Comparison of ENCODE assay signal across 8 cellular contexts in genomic region chr17:36544320-36545092, GRCh38. TPM values are rescaled to one million over a fixed set of nuclear protein-coding genes. Genes with fewer than 3 reads are reported as not detected.
A peak's percentile ranks its signal among the peaks of the same experiment; 100 is the strongest.
DNase-seq lines count a peak whose midpoint lies in the region; ATAC-seq, FAIRE-seq and TF ChIP-seq lines count a peak whose summit lies in the region.

Gene GGNBP2, plus strand, starts transcription at chr17:36544919. Its CDS starts 806 bp downstream, at chr17:36545725.

- intact Hi-C loops in OCI-LY7 (cut with micrococcal nuclease; ENCODE audit: unreplicated experiment) (loop anchor here (2.0 kb wide), 1 partner anchor 56 kb away; the partner anchor contains the start of gene MRM1), endothelial cell of umbilical vein (cut with micrococcal nuclease) (loop anchor here (1.0 to 5.0 kb wide), 3 partner anchors 9 to 813 kb away; partner anchors contain the start of gene DHRS11)

- H3K9me1 ChIP-seq in endothelial cell of umbilical vein (replicated peaks; ENCODE audit: control insufficient read depth, extremely low read depth, insufficient read depth, low read length), result no peaks in the 10 kb centered on the region

- TF ChIP-seq CTCF in OCI-LY7 (conservative IDR thresholded peaks at IDR 0.05; ENCODE audit: low read length), result no peak
- TF ChIP-seq CTCF in endothelial cell of umbilical vein (IDR thresholded peaks at IDR 0.05; ENCODE audit: extremely low read depth in 1 of 2, insufficient read depth in 1 of 2, low read depth in 1 of 2, low read length in 2 of 2), result no peak

- H3K4me3 ChIP-seq in OCI-LY7 (ENCODE audit: low read depth, low read length, poor library complexity, severe bottlenecking), result peak within 1 kb of the TSS; percentile 97
- H3K4me3 ChIP-seq in endothelial cell of umbilical vein (replicated peaks in 1 of 3; ENCODE audit: insufficient read depth in 1 of 3, low read depth in 1 of 3, low read length in 3 of 3), result peak within 1 kb of the TSS; percentile 74 to 99 (median 78)

- no peak for FAIRE-seq in endothelial cell of umbilical vein (lab: Jason Lieb, UNC)

- TF ChIP-seq POLR2A in endothelial cell of umbilical vein (IDR thresholded peaks at IDR 0.05; ENCODE audit: low read depth, low read length), result peak; percentile 88

- dilution Hi-C loops in endothelial cell of umbilical vein (cut with MboI; ENCODE audit: extremely low pct_ligation_motif_present, low sequenced_read_pairs), result no loop called here

- no peaks in the 10 kb centered on the region for H3K27me3 ChIP-seq in endothelial cell of umbilical vein (ENCODE audit: control insufficient read depth in 2 of 2, insufficient read depth in 2 of 2, low read length in 2 of 2)

- no peaks in the 10 kb centered on the region for H3K9me3 Mint-ChIP-seq in IgD-negative memory B cell

- H3K79me2 ChIP-seq in OCI-LY7 (ENCODE audit: insufficient read depth, low read depth, low read length), result peaks cover 57% of the 10 kb centered on the region
- H3K79me2 ChIP-seq in endothelial cell of umbilical vein (ENCODE audit: control insufficient read depth, insufficient read depth, low read length), result peaks cover 44% of the 10 kb centered on the region

- no peaks in the 10 kb centered on the region for H3K36me3 Mint-ChIP-seq in IgD-negative memory B cell

- H3K4me1 ChIP-seq in OCI-LY7 (ENCODE audit: insufficient read depth, low read length, poor library complexity, severe bottlenecking), result peaks cover 29% of the 10 kb centered on the region
- peaks cover 20% of the 10 kb centered on the region for H3K4me1 ChIP-seq in endothelial cell of umbilical vein (ENCODE audit: control insufficient read depth, extremely low read depth, insufficient read depth, low read length)

- peaks cover 46% of the 10 kb centered on the region for H3K36me3 ChIP-seq in OCI-LY7 (ENCODE audit: insufficient read depth, low read length)
- H3K36me3 ChIP-seq in endothelial cell of umbilical vein (ENCODE audit: control insufficient read depth in 2 of 2, extremely low read depth in 1 of 2, insufficient read depth in 2 of 2, low read length in 2 of 2), result no peaks in the 10 kb centered on the region

- BruUV-seq in OCI-LY7 (replicated peaks; lab: Mats Ljungman, UMichigan), result TSS peak; percentile 73
- TSS peak; percentile 49 for BruUV-seq in endothelial cell of umbilical vein (replicated peaks; lab: Mats Ljungman, UMichigan)

- no peaks in the 10 kb centered on the region for H3K9me2 ChIP-seq in OCI-LY7 (ENCODE audit: insufficient read depth, low read length)

- DNase-seq in D341Med (ENCODE audit: low spot score) (peak; percentile 98), OCI-LY7 (ENCODE audit: low spot score) (peak; percentile 95), activated T-cell treated with anti-CD3 and anti-CD28 coated beads for 1 hour (ENCODE audit: low read depth) (peak; percentile 86), endothelial cell of umbilical vein (ENCODE audit: low read depth, low spot score) (peak; percentile 88), middle frontal gyrus (ENCODE audit: extremely low spot score, low spot score) (peak; percentile 86)
- peak; percentile 84 for DNase-seq in stimulated activated CD8-positive, alpha-beta memory T cell treated with anti-CD3 and anti-CD28 coated beads, Interleukin-15, amount 100 ng/mL, for 48 hours (ENCODE audit: low read depth in 2 of 2)

- H3K9me3 ChIP-seq in OCI-LY7 (ENCODE audit: low read length) (no peaks in the 10 kb centered on the region), endothelial cell of umbilical vein (replicated peaks; ENCODE audit: control insufficient read depth, insufficient read depth, low read length) (no peaks in the 10 kb centered on the region)

- H2AFZ ChIP-seq in OCI-LY7 (ENCODE audit: low read length) (peak within 1 kb of the TSS; percentile 75), endothelial cell of umbilical vein (ENCODE audit: low read depth, low read length) (peak within 1 kb of the TSS; percentile 68)

- CTCF ChIA-PET in OCI-LY7 (lab: Charles Lee; ENCODE audit: unreplicated experiment) (interaction anchor here (0.6 kb wide), 1 partner anchor 706 kb away, joined by 5 read pairs; no protein-coding TSS in a partner anchor), endothelial cell of umbilical vein (lab: Charles Lee) (interaction anchor here (0.6 to 4.2 kb wide), 3 partner anchors 9 to 55 kb away, joined by 3 to 31 read pairs (median 3); partner anchors contain the start of genes MYO19 and PIGW)

- H3K27ac ChIP-seq in OCI-LY7 (ENCODE audit: low read depth, low read length, poor library complexity, severe bottlenecking) (peak within 1 kb of the TSS; percentile 95), endothelial cell of umbilical vein (ENCODE audit: insufficient read depth, low read depth, low read length) (peak within 1 kb of the TSS; percentile 86)

- H3K4me1 Mint-ChIP-seq in IgD-negative memory B cell, result peaks cover 17 to 26% (median 20%) of the 10 kb centered on the region in 3 donors

- H3K4me2 ChIP-seq in OCI-LY7 (ENCODE audit: low read length) (peak within 1 kb of the TSS; percentile 98), endothelial cell of umbilical vein (ENCODE audit: insufficient read depth, low read length) (peak within 1 kb of the TSS; percentile 81)

- POLR2A ChIA-PET in OCI-LY7 (lab: Charles Lee) (no interaction called here), endothelial cell of umbilical vein (lab: Charles Lee) (interaction anchor here (0.6 to 1.4 kb wide), 7 partner anchors 8 to 959 kb away, joined by 3 to 10 read pairs (median 5); partner anchors contain the start of genes MRM1, MYO19 and PIGW)

- peak; percentile 54 for ATAC-seq in GM21528 (IDR thresholded peaks at IDR 0.05; ENCODE audit: low FRiP score, unreplicated experiment)

- H3K27me3 Mint-ChIP-seq in IgD-negative memory B cell, result no peaks in the 10 kb centered on the region

- H3K4me3 Mint-ChIP-seq in IgD-negative memory B cell, result peak within 1 kb of the TSS; percentile 95 to 98 (median 98)

- H3K27ac Mint-ChIP-seq in IgD-negative memory B cell, result peak within 1 kb of the TSS; percentile 99 to 100 (median 99)

- H3K9ac ChIP-seq in endothelial cell of umbilical vein (replicated peaks; ENCODE audit: extremely low read depth, insufficient read depth, low read length), result peak within 1 kb of the TSS; percentile 98

- H4K20me1 ChIP-seq in OCI-LY7 (ENCODE audit: insufficient read depth, low read length) (peaks cover 25% of the 10 kb centered on the region), endothelial cell of umbilical vein (replicated peaks; ENCODE audit: control insufficient read depth, extremely low read depth, insufficient read depth, low read length) (peaks cover 6% of the 10 kb centered on the region)

TF ChIP-seq in endothelial cell of umbilical vein, 7 proteins besides CTCF, POLR2A, EP300 and RAD21:
- peak; percentile 68 for TF ChIP-seq POLR2AphosphoS5 (IDR thresholded peaks at IDR 0.05; ENCODE audit: insufficient read depth, low read depth, low read length)
- no peak for TF ChIP-seq GATA2 (IDR thresholded peaks at IDR 0.05; ENCODE audit: insufficient read depth, insufficient read length, low read depth, low read length)

RNA-seq across cellular contexts. Expression of gene GGNBP2, which starts in this region (rescaled TPM):
- polyA plus RNA-seq in IgD-negative memory B cell, result 84.9 TPM
- 66.5 and 76.1 TPM in 2 replicates for total RNA-seq in OCI-LY7 (2014; rRNA removed; shearing (Covaris generic))
- 115 and 123 TPM in 2 replicates for total RNA-seq in OCI-LY7 (2022)
- total RNA-seq in endothelial cell of umbilical vein, result 71.2 and 77.6 TPM in 2 replicates
- 47.8 and 52.6 TPM in 2 replicates for polyA plus RNA-seq in endothelial cell of umbilical vein
- 55.8 and 61.1 TPM in 2 replicates for polyA plus RNA-seq in endothelial cell of umbilical vein (2011; cell fraction: cytosol; rRNA removed)
- 138 and 160 TPM in 2 replicates for polyA plus RNA-seq in endothelial cell of umbilical vein (2011; cell fraction: nucleus; rRNA removed)
- 43.7 and 52.6 TPM in 2 replicates for polyA plus RNA-seq in endothelial cell of umbilical vein (2012)
- polyA minus RNA-seq in endothelial cell of umbilical vein, result 122 and 154 TPM in 2 replicates
- polyA minus RNA-seq in endothelial cell of umbilical vein (2011; cell fraction: cytosol; rRNA and poly(A)+ RNA removed), result 22.6 TPM
- polyA minus RNA-seq in endothelial cell of umbilical vein (2011; cell fraction: nucleus; rRNA and poly(A)+ RNA removed), result 78.5 and 108 TPM in 2 replicates

Comparison
In these comparisons a context has a peak if more than half of its experiments do, and no peak if none do; other contexts are left out.
1. Peak in every context shown above with its lines: DNase-seq, ATAC-seq, H3K4me3 ChIP-seq and H3K27ac ChIP-seq.